In the genomic region with DNA sequence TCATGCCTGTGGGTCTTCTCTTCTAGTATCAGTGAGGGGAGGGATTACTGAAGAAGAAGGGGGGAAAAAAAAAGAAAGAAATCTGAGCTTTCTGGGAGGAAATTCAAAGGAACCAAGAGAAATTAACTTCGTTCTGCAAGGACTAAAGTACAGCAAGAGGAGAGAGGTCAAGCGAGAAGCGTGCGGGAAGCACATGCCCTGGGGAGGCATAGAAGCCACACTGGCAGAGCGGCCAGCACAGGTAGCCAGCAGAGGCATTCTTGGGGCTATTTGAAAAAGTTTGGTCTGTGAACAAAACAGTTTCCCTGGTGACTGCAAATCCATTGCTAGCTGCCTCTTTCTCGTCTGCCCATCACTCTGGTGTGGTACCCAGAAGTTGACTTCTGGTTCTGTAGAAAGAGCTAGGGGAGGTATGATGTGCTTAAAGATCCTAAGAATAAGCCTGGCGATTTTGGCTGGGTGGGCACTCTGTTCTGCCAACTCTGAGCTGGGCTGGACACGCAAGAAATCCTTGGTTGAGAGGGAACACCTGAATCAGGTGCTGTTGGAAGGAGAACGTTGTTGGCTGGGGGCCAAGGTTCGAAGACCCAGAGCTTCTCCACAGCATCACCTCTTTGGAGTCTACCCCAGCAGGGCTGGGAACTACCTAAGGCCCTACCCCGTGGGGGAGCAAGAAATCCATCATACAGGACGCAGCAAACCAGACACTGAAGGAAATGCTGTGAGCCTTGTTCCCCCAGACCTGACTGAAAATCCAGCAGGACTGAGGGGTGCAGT, we compare ENCODE assay signal across 20 cellular contexts.
DNase-seq lines count a peak whose midpoint lies in the region; ATAC-seq, FAIRE-seq and TF ChIP-seq lines count a peak whose summit lies in the region.
"Had no signal": no experiment of that assay in that cellular context is flagged by ENCODE, and none has a peak within 500 bp of the region (broad histone marks: within the 10 kb centered on the region; RNA-seq: fewer than 3 reads in every experiment).

No MANE protein-coding gene starts in this region.

- H3K9ac ChIP-seq in K562 (ENCODE audit: insufficient read depth in 1 of 2, low read depth in 2 of 2, low read length in 2 of 2) (no peak overlapping the region), endocrine pancreas (ENCODE audit: control insufficient read depth, insufficient read depth, low read length) (no peak overlapping the region), trophoblast cell (ENCODE audit: low read length) (no peak overlapping the region)
- H3K9ac ChIP-seq: BLaER1 had no signal

- H4K8ac ChIP-seq in trophoblast cell (ENCODE audit: low read depth, low read length) = no peak overlapping the region

- no peak overlapping the region for H3K14ac ChIP-seq in trophoblast cell (ENCODE audit: low read length)

- H3K4ac ChIP-seq in trophoblast cell (ENCODE audit: low read depth, low read length) = no peak overlapping the region

- POLR2A ChIA-PET in K562 (lab: Yijun Ruan, JAX) = interaction anchor here (0.7 kb wide), 2 partner anchors 10 kb away, joined by 3 read pairs; no protein-coding TSS in a partner anchor

- FAIRE-seq in K562 (lab: Jason Lieb, UNC) = no peak
- FAIRE-seq: GM12891, GM18507 had no signal

- H3K4me2 ChIP-seq in K562 (ENCODE audit: insufficient read depth, low read length) (no peak overlapping the region), trophoblast cell (ENCODE audit: low read length) (no peak overlapping the region)
- H3K4me2 ChIP-seq: BLaER1, GM23338 had no signal

- no peak for DNase-seq in K562 (ENCODE audit: extremely low read depth in 1 of 4, low spot score in 3 of 4)
- peak; percentile 52 for DNase-seq in left kidney (ENCODE audit: low read depth, low spot score)
- no peak for DNase-seq in trophoblast cell
- no peak for DNase-seq in prostate gland (ENCODE audit: low spot score)
- no peak for DNase-seq in activated T-cell treated with anti-CD3 and anti-CD28 coated beads for 4 hours
- no peak for DNase-seq in stimulated activated CD4-positive, alpha-beta T cell treated with anti-CD3 and anti-CD28 coated beads, Interleukin-4, amount 100 ng/mL, for 4 hours
- DNase-seq: Caco-2; CD4-positive, CD25-positive, alpha-beta regulatory T cell; CD8-positive, alpha-beta T cell; DMS153; EL; GF-D8; H9 had no signal

- TF ChIP-seq RAD21 in K562 (CRISPR knock-in tag; conservative IDR thresholded peaks at IDR 0.05 in 1 of 2, IDR thresholded peaks at IDR 0.05 in 1 of 2) = no peak

- no peak overlapping the region for H2AK5ac ChIP-seq in trophoblast cell (ENCODE audit: low read length)

- no peak overlapping the region for H4K12ac ChIP-seq in trophoblast cell (ENCODE audit: low read depth, low read length)

- no peaks in the 10 kb centered on the region for H4K20me1 ChIP-seq in K562 (replicated peaks; ENCODE audit: control insufficient read depth, insufficient read depth, low read length)
- H4K20me1 ChIP-seq: BLaER1 had no signal

- no peaks in the 10 kb centered on the region for H3K36me3 ChIP-seq in K562 (ENCODE audit: control insufficient read depth, insufficient read depth, low read length)
- H3K36me3 ChIP-seq in endocrine pancreas (ENCODE audit: control insufficient read depth, insufficient read depth, low read length) = no peaks in the 10 kb centered on the region
- no peaks in the 10 kb centered on the region for H3K36me3 ChIP-seq in trophoblast cell (ENCODE audit: control insufficient read depth in 1 of 2, insufficient read depth in 2 of 2, low read length in 2 of 2)
- no peaks in the 10 kb centered on the region for H3K36me3 ChIP-seq in prostate gland
- H3K36me3 ChIP-seq: BLaER1 had no signal

- H3K4me1 ChIP-seq in K562 (replicated peaks in 1 of 2; ENCODE audit: control insufficient read depth in 2 of 2, insufficient read depth in 2 of 2, low read length in 2 of 2) = no peaks in the 10 kb centered on the region
- no peaks in the 10 kb centered on the region for H3K4me1 ChIP-seq in endocrine pancreas (ENCODE audit: control insufficient read depth, insufficient read depth, low read length)
- H3K4me1 ChIP-seq in trophoblast cell (ENCODE audit: control insufficient read depth in 1 of 2, insufficient read depth in 2 of 2, low read length in 2 of 2) = peaks cover 5 to 7% of the 10 kb centered on the region in 2 experiments
- no peaks in the 10 kb centered on the region for H3K4me1 ChIP-seq in prostate gland (replicated peaks)
- H3K4me1 ChIP-seq: BLaER1, Caco-2 had no signal

- H3K4me3 ChIP-seq in K562 = no peak overlapping the region
- H3K4me3 ChIP-seq in endocrine pancreas (ENCODE audit: control insufficient read depth, insufficient read depth, low read length) = peak overlapping the region; percentile 54
- H3K4me3 ChIP-seq in trophoblast cell (ENCODE audit: low read depth, low read length) = no peak overlapping the region
- no peak overlapping the region for H3K4me3 ChIP-seq in prostate gland
- H3K4me3 ChIP-seq: BLaER1, GM23338 had no signal

- H3K27me3 ChIP-seq in K562 (ENCODE audit: control insufficient read depth in 2 of 2, insufficient read depth in 2 of 2, low read length in 2 of 2) = peaks cover 10 to 21% of the 10 kb centered on the region in 2 experiments; a peak in 4 of 5 replicates
- H3K27me3 ChIP-seq in endocrine pancreas (ENCODE audit: control insufficient read depth, insufficient read depth, low read length) = no peaks in the 10 kb centered on the region
- no peaks in the 10 kb centered on the region for H3K27me3 ChIP-seq in trophoblast cell (ENCODE audit: insufficient read depth, low read length)
- peaks cover 15% of the 10 kb centered on the region for H3K27me3 ChIP-seq in prostate gland (replicated peaks; ENCODE audit: insufficient read depth)
- H3K27me3 ChIP-seq: BLaER1 had no signal

- no peak for ATAC-seq in K562
- ATAC-seq: CD8-positive, alpha-beta T cell; GM23338; HCT116 had no signal

- H2BK5ac ChIP-seq in trophoblast cell (ENCODE audit: low read depth, low read length, poor library complexity) = no peak overlapping the region

- WGBS in K562 (ENCODE audit: insufficient coverage, low coverage, missing lambda C conversion rate) = 2% methylated on average over 12 of the region's 12 CpGs
- no CpG with 5 or more reads among the region's 12 CpGs for WGBS in trophoblast cell (ENCODE audit: extremely low coverage, insufficient coverage, insufficient read length)
- 85% methylated on average over 12 of the region's 12 CpGs for WGBS in prostate gland

- H3K27ac ChIP-seq in K562 (ENCODE audit: extremely low read depth, low read depth, low read length) (no peak overlapping the region), trophoblast cell (ENCODE audit: low read depth, low read length) (no peak overlapping the region), prostate gland (no peak overlapping the region)
- H3K27ac ChIP-seq: BLaER1, C4-2B had no signal

- H3K79me2 ChIP-seq in K562 (ENCODE audit: control insufficient read depth, insufficient read depth, low read length) = no peaks in the 10 kb centered on the region
- H3K79me2 ChIP-seq in trophoblast cell (ENCODE audit: control insufficient read depth, insufficient read depth, low read length, poor library complexity) = no peaks in the 10 kb centered on the region

- no peak for TF ChIP-seq CTCF in K562 (IDR thresholded peaks at IDR 0.05 in 2 of 3, conservative IDR thresholded peaks at IDR 0.05 in 1 of 3; ENCODE audit: insufficient read depth in 2 of 3, low read depth in 1 of 3, low read length in 3 of 3)
- no peak for TF ChIP-seq CTCF in prostate gland (IDR thresholded peaks at IDR 0.05)

- H3K9me3 ChIP-seq in K562 (replicated peaks; ENCODE audit: control insufficient read depth, insufficient read depth, low read depth, low read length) (no peaks in the 10 kb centered on the region), endocrine pancreas (ENCODE audit: control insufficient read depth, low read length) (no peaks in the 10 kb centered on the region), trophoblast cell (ENCODE audit: insufficient read depth, low read depth, low read length) (no peaks in the 10 kb centered on the region), prostate gland (no peaks in the 10 kb centered on the region)
- H3K9me3 ChIP-seq: BLaER1, Caco-2 had no signal

- TF ChIP-seq POLR2A in K562 (conservative IDR thresholded peaks at IDR 0.05) = no peak
- no peak for TF ChIP-seq POLR2A in prostate gland (IDR thresholded peaks at IDR 0.05)

- no peak overlapping the region for H2BK12ac ChIP-seq in trophoblast cell (ENCODE audit: low read length)

- peak overlapping the region; percentile 2 for H4K91ac ChIP-seq in trophoblast cell (ENCODE audit: low read depth, low read length)

- no peak overlapping the region for H3K18ac ChIP-seq in trophoblast cell (ENCODE audit: low read length)

- CTCF ChIA-PET in K562 (lab: Yijun Ruan, JAX; ENCODE audit: low intra/inter-chr PET ratio) = no interaction called here

- intact Hi-C loops in K562 (cut with micrococcal nuclease) (no loop called here), prostate gland (cut with DNase I) (loop anchor here (5.0 kb wide), 2 partner anchors 326 to 1409 kb away; no protein-coding TSS in a partner anchor)

- H3K9me1 ChIP-seq in K562 (ENCODE audit: control insufficient read depth, insufficient read depth, low read length) = no peaks in the 10 kb centered on the region

- H3K23ac ChIP-seq in trophoblast cell (ENCODE audit: low read length) = no peak overlapping the region

- in situ Hi-C loops in K562 (cut with MboI) = loop anchor here (5.0 to 25.0 kb wide), 2 partner anchors 326 to 1381 kb away; no protein-coding TSS in a partner anchor

- TF ChIP-seq EP300 in K562 (IDR thresholded peaks at IDR 0.05; ENCODE audit: low read length) = no peak

- H3K79me1 ChIP-seq in trophoblast cell (ENCODE audit: low read length) = peaks cover 5% of the 10 kb centered on the region

- BruUV-seq in K562 (replicated peaks; lab: Mats Ljungman, UMichigan) = no TSS peak

- no peak overlapping the region for H2BK120ac ChIP-seq in trophoblast cell (ENCODE audit: insufficient read depth, low read length, poor library complexity)

- H2AFZ ChIP-seq in K562 (ENCODE audit: low read depth, low read length) (0 out of 2 replicates have a peak overlapping the region, but pooled peaks have one; percentile 6), trophoblast cell (ENCODE audit: insufficient read depth, low read length, poor library complexity) (no peak overlapping the region)
- H2AFZ ChIP-seq: GM23338 had no signal

TF ChIP-seq in K562, 482 proteins besides CTCF, POLR2A, EP300 and RAD21:
- peak; percentile 73 for TF ChIP-seq NFIC (IDR thresholded peaks at IDR 0.05)
- TF ChIP-seq, protein P1, sequence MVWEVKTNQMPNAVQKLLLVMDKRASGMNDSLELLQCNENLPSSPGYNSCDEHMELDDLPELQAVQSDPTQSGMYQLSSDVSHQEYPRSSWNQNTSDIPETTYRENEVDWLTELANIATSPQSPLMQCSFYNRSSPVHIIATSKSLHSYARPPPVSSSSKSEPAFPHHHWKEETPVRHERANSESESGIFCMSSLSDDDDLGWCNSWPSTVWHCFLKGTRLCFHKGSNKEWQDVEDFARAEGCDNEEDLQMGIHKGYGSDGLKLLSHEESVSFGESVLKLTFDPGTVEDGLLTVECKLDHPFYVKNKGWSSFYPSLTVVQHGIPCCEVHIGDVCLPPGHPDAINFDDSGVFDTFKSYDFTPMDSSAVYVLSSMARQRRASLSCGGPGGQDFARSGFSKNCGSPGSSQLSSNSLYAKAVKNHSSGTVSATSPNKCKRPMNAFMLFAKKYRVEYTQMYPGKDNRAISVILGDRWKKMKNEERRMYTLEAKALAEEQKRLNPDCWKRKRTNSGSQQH (CRISPR knock-in tag; IDR thresholded peaks at IDR 0.05) = no peak
